ENCODE assay signal across 8 cellular contexts in the genomic region with DNA sequence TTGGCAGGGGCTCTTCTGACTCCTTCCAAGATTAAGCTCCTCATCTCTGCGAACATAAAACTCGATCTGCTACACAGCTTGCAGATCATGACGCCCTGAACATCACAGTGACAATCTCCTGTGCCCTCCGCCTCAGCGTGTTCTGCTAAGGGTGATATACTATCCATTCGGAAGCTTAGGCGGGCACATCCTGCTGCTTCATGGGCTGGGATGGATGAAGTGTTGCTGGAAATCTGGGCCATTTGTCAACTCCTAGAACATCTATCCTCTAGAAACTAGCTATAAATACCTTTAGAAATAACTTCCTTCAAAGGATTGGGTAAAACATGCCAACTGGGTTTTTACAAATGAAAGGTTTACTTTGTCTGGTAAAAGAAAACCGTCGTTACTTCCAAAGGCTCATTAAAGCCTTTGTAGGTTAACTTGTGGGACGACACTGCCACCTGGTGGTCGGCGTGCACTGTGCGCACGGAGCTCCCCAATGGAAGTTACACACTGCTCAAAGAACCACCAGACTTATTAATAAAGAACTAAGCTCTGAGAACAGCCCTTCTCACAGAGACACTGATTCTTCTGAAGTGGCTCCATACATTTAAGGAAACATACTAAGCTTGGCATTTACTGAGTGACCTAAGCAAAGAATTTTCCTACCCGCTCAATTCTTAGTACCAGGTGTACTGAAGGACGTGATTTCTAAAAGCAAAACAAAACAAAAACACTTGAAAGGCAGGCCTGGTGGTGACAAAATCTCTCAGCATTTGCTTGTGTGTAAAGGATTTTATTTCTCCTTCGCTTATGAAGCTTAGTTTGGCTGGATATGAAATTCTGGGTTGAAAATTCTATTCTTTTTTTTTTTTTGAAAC. TPM values are rescaled to one million over a fixed set of nuclear protein-coding genes. Genes with fewer than 3 reads are reported as not detected.
A peak's percentile ranks its signal among the peaks of the same experiment; 100 is the strongest.
DNase-seq lines count a peak whose midpoint lies in the region; ATAC-seq and TF ChIP-seq lines count a peak whose summit lies in the region.

No MANE protein-coding gene starts in this region.

- H3K27me3 Mint-ChIP-seq in activated naive CD4-positive, alpha-beta T cell treated with anti-CD3 and anti-CD28 coated beads for 36 hours (ENCODE audit: low read depth), result no peaks in the 10 kb centered on the region

- CTCF ChIA-PET in activated naive CD4-positive, alpha-beta T cell treated with anti-CD3 and anti-CD28 coated beads for 36 hours (lab: Charles Lee), result interaction anchor here (0.6 to 4.7 kb wide), 63 partner anchors 9 to 369 kb away, joined by 3 to 94 read pairs (median 4); partner anchors contain the start of genes ADIPOR2 and CACNA2D4

- no peak for TF ChIP-seq POLR2A in suprapubic skin (IDR thresholded peaks at IDR 0.05)

- H3K4me3 ChIP-seq in GM12875 (ENCODE audit: low read depth, low read length), result no peak overlapping the region
- no peak overlapping the region for H3K4me3 ChIP-seq in osteoblast (ENCODE audit: insufficient read depth, low read length)
- no peak overlapping the region for H3K4me3 ChIP-seq in suprapubic skin

- H3K36me3 ChIP-seq in osteoblast (ENCODE audit: insufficient read depth, low read length) (peaks cover 12% of the 10 kb centered on the region), suprapubic skin (peaks cover 17% of the 10 kb centered on the region)

- TF ChIP-seq CTCF in GM12875 (IDR thresholded peaks at IDR 0.05; ENCODE audit: borderline replicate concordance, insufficient read depth, low read depth, low read length), result peak; percentile 82
- TF ChIP-seq CTCF in osteoblast (IDR thresholded peaks at IDR 0.05; ENCODE audit: extremely low read depth, low read depth, low read length), result peak; percentile 98
- TF ChIP-seq CTCF in suprapubic skin (IDR thresholded peaks at IDR 0.05), result peak; percentile 94 to 95

- 30% methylated on average over 17 of the region's 17 CpGs for WGBS in suprapubic skin

- no peak overlapping the region for H3K4me2 ChIP-seq in osteoblast (ENCODE audit: insufficient read depth, low read length)

- H3K4me3 Mint-ChIP-seq in activated naive CD4-positive, alpha-beta T cell treated with anti-CD3 and anti-CD28 coated beads for 36 hours, result no peak overlapping the region

- H3K27ac ChIP-seq in osteoblast (ENCODE audit: low read depth, low read length), result no peak overlapping the region
- no peak overlapping the region for H3K27ac ChIP-seq in suprapubic skin

- TF ChIP-seq EP300 in suprapubic skin (IDR thresholded peaks at IDR 0.05), result no peak

- H2AFZ ChIP-seq in osteoblast (ENCODE audit: low read length), result no peak overlapping the region

- peaks cover 10% of the 10 kb centered on the region for H3K36me3 Mint-ChIP-seq in activated naive CD4-positive, alpha-beta T cell treated with anti-CD3 and anti-CD28 coated beads for 36 hours (ENCODE audit: low read depth)

- no peaks in the 10 kb centered on the region for H3K9me3 Mint-ChIP-seq in activated naive CD4-positive, alpha-beta T cell treated with anti-CD3 and anti-CD28 coated beads for 36 hours

- H3K79me2 ChIP-seq in osteoblast (ENCODE audit: insufficient read depth, low read length), result no peaks in the 10 kb centered on the region

- H3K9me3 ChIP-seq in osteoblast (ENCODE audit: low read depth, low read length) (no peaks in the 10 kb centered on the region), suprapubic skin (no peaks in the 10 kb centered on the region)

- H3K27me3 ChIP-seq in osteoblast (ENCODE audit: insufficient read depth, low read length) (peaks cover 6% of the 10 kb centered on the region), suprapubic skin (no peaks in the 10 kb centered on the region)

- DNase-seq in LoVo (ENCODE audit: low spot score) (peak; percentile 78), globus pallidus (ENCODE audit: low spot score) (peak; percentile 89), osteoblast (ENCODE audit: insufficient read length, low spot score, missing footprints) (peak; percentile 92), suprapubic skin (ENCODE audit: low spot score in 2 of 2) (peak; percentile 91 to 92)
- DNase-seq in activated naive CD4-positive, alpha-beta T cell treated with anti-CD3 and anti-CD28 coated beads for 36 hours, result peak; percentile 95

- intact Hi-C loops in activated naive CD4-positive, alpha-beta T cell treated with anti-CD3 and anti-CD28 coated beads for 36 hours (cut with micrococcal nuclease), result loop anchor here (1.0 to 2.0 kb wide), 5 partner anchors 95 to 306 kb away; no protein-coding TSS in a partner anchor

- ATAC-seq in SK-N-SH treated with all-trans-retinoic acid at 6 μM for 48 hours, result peak; percentile 86
- ATAC-seq in HG02610 (IDR thresholded peaks at IDR 0.05; ENCODE audit: unreplicated experiment), result no peak

- H4K20me1 ChIP-seq in osteoblast (ENCODE audit: insufficient read depth, low read length), result peaks cover 2% of the 10 kb centered on the region

- H3K4me1 ChIP-seq in osteoblast (ENCODE audit: insufficient read depth, low read length), result peaks cover 20% of the 10 kb centered on the region
- H3K4me1 ChIP-seq in suprapubic skin, result peaks cover 12% of the 10 kb centered on the region

- no peak overlapping the region for H3K27ac Mint-ChIP-seq in activated naive CD4-positive, alpha-beta T cell treated with anti-CD3 and anti-CD28 coated beads for 36 hours

- no peaks in the 10 kb centered on the region for H3K4me1 Mint-ChIP-seq in activated naive CD4-positive, alpha-beta T cell treated with anti-CD3 and anti-CD28 coated beads for 36 hours (ENCODE audit: low read depth)

TF ChIP-seq in SK-N-SH treated with all-trans-retinoic acid at 6 μM for 48 hours, 23 proteins besides CTCF, POLR2A, EP300 and RAD21:
- no peak for TF ChIP-seq TCF4 (CRISPR knock-in tag; IDR thresholded peaks at IDR 0.05; ENCODE audit: borderline replicate concordance)
- TF ChIP-seq CSDC2 (CRISPR knock-in tag; IDR thresholded peaks at IDR 0.05), result no peak
- no peak for TF ChIP-seq ZFP3 (CRISPR knock-in tag; IDR thresholded peaks at IDR 0.05)
- no peak for TF ChIP-seq ZC3H10 (CRISPR knock-in tag; IDR thresholded peaks at IDR 0.05)
- TF ChIP-seq, protein P1, sequence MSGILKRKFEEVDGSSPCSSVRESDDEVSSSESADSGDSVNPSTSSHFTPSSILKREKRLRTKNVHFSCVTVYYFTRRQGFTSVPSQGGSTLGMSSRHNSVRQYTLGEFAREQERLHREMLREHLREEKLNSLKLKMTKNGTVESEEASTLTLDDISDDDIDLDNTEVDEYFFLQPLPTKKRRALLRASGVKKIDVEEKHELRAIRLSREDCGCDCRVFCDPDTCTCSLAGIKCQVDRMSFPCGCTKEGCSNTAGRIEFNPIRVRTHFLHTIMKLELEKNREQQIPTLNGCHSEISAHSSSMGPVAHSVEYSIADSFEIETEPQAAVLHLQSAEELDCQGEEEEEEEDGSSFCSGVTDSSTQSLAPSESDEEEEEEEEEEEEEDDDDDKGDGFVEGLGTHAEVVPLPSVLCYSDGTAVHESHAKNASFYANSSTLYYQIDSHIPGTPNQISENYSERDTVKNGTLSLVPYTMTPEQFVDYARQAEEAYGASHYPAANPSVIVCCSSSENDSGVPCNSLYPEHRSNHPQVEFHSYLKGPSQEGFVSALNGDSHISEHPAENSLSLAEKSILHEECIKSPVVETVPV (CRISPR knock-in tag; IDR thresholded peaks at IDR 0.05), result no peak
- TF ChIP-seq, protein P2, sequence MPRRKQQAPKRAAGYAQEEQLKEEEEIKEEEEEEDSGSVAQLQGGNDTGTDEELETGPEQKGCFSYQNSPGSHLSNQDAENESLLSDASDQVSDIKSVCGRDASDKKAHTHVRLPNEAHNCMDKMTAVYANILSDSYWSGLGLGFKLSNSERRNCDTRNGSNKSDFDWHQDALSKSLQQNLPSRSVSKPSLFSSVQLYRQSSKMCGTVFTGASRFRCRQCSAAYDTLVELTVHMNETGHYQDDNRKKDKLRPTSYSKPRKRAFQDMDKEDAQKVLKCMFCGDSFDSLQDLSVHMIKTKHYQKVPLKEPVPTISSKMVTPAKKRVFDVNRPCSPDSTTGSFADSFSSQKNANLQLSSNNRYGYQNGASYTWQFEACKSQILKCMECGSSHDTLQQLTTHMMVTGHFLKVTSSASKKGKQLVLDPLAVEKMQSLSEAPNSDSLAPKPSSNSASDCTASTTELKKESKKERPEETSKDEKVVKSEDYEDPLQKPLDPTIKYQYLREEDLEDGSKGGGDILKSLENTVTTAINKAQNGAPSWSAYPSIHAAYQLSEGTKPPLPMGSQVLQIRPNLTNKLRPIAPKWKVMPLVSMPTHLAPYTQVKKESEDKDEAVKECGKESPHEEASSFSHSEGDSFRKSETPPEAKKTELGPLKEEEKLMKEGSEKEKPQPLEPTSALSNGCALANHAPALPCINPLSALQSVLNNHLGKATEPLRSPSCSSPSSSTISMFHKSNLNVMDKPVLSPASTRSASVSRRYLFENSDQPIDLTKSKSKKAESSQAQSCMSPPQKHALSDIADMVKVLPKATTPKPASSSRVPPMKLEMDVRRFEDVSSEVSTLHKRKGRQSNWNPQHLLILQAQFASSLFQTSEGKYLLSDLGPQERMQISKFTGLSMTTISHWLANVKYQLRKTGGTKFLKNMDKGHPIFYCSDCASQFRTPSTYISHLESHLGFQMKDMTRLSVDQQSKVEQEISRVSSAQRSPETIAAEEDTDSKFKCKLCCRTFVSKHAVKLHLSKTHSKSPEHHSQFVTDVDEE (CRISPR knock-in tag; IDR thresholded peaks at IDR 0.05), result no peak
- TF ChIP-seq OSR1 (CRISPR knock-in tag; IDR thresholded peaks at IDR 0.05), result no peak
- TF ChIP-seq, protein P3, sequence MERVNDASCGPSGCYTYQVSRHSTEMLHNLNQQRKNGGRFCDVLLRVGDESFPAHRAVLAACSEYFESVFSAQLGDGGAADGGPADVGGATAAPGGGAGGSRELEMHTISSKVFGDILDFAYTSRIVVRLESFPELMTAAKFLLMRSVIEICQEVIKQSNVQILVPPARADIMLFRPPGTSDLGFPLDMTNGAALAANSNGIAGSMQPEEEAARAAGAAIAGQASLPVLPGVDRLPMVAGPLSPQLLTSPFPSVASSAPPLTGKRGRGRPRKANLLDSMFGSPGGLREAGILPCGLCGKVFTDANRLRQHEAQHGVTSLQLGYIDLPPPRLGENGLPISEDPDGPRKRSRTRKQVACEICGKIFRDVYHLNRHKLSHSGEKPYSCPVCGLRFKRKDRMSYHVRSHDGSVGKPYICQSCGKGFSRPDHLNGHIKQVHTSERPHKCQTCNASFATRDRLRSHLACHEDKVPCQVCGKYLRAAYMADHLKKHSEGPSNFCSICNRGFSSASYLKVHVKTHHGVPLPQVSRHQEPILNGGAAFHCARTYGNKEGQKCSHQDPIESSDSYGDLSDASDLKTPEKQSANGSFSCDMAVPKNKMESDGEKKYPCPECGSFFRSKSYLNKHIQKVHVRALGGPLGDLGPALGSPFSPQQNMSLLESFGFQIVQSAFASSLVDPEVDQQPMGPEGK (CRISPR knock-in tag; IDR thresholded peaks at IDR 0.05; ENCODE audit: borderline replicate concordance), result no peak
- TF ChIP-seq ZNF8 (CRISPR knock-in tag; IDR thresholded peaks at IDR 0.05), result no peak
- TF ChIP-seq SNAI2 (CRISPR knock-in tag; IDR thresholded peaks at IDR 0.05), result no peak
- no peak for TF ChIP-seq ARNTL (CRISPR knock-in tag; IDR thresholded peaks at IDR 0.05; ENCODE audit: borderline replicate concordance, low read depth)

RNA-seq across cellular contexts. Expression of gene CACNA2D4, which starts 21.5 kb away (rescaled TPM):
- total RNA-seq in activated naive CD4-positive, alpha-beta T cell treated with anti-CD3 and anti-CD28 coated beads for 36 hours, result 1 to 10 TPM; 2.1 to 2.7 TPM
- 0.72 and 0.88 TPM in 2 replicates for total RNA-seq in osteoblast
- total RNA-seq in suprapubic skin, result 1 to 10 TPM in 2 of 4 donors, under 1 TPM in 2; 0.56 to 1.5 (median 0.97) TPM
